ENCODE assay signal across 2 cellular contexts in the genomic region with DNA sequence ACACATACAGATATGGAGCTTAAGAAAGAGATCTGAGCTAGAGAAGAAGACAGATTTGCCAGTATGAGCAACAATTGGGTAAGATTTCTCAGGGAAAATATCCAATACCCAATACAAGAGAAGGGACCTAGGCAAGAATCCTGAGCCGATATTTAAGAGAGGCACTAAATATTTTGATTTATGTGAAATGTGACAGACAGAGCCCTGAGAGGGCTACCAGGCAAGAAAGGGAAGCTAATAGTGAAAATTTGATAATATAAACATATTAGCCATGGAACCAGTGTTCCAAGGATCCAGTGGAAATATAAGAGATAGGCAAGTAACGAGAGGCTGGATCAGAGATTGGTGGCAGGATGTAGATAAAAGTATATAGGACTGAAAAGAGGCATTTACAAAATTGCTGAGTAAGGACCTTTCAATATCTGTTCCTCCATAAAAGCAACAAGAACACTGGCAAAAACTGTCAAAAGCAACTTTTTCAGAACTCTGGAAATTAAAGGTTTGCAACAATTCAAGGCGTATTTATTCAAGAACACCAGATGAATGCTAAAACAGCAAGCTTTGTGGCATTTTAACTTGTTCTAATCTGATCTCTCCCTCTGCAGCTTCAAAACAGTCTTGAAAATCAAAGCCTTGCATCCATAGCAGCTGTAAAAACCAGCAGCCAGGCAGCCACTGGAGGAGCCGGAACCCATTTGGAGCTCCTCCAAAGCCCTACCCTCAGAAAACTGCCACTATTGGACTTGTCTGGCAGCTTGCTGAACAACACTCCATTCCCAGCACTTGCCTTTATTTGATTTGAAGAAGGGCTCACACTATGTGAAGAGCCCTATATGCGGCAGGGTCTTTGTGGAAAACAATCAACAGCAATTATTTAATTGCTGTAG.
TF ChIP-seq lines count a peak whose summit lies in the region.

No MANE protein-coding gene starts in this region.

TF ChIP-seq in HEK293, 187 proteins besides CTCF, POLR2A, EP300 and RAD21 (continued from another document and continues in another):
- TF ChIP-seq, protein P1, sequence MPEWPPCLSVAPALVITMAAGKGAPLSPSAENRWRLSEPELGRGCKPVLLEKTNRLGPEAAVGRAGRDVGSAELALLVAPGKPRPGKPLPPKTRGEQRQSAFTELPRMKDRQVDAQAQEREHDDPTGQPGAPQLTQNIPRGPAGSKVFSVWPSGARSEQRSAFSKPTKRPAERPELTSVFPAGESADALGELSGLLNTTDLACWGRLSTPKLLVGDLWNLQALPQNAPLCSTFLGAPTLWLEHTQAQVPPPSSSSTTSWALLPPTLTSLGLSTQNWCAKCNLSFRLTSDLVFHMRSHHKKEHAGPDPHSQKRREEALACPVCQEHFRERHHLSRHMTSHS (tag by site-specific recombination; IDR thresholded peaks at IDR 0.05), result no peak
- TF ChIP-seq, protein P2, sequence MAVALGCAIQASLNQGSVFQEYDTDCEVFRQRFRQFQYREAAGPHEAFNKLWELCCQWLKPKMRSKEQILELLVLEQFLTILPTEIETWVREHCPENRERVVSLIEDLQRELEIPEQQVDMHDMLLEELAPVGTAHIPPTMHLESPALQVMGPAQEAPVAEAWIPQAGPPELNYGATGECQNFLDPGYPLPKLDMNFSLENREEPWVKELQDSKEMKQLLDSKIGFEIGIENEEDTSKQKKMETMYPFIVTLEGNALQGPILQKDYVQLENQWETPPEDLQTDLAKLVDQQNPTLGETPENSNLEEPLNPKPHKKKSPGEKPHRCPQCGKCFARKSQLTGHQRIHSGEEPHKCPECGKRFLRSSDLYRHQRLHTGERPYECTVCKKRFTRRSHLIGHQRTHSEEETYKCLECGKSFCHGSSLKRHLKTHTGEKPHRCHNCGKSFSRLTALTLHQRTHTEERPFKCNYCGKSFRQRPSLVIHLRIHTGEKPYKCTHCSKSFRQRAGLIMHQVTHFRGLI (tag by site-specific recombination; IDR thresholded peaks at IDR 0.05), result peak; percentile 76; the same call in 1 of the 2 replicates
- no peak for TF ChIP-seq ZNF146 (tag by site-specific recombination; IDR thresholded peaks at IDR 0.05)
- TF ChIP-seq SCRT2 (tag by site-specific recombination; IDR thresholded peaks at IDR 0.05), result 0 out of 2 replicates have a peak, but pooled peaks have one; percentile 22
- TF ChIP-seq, protein P3, sequence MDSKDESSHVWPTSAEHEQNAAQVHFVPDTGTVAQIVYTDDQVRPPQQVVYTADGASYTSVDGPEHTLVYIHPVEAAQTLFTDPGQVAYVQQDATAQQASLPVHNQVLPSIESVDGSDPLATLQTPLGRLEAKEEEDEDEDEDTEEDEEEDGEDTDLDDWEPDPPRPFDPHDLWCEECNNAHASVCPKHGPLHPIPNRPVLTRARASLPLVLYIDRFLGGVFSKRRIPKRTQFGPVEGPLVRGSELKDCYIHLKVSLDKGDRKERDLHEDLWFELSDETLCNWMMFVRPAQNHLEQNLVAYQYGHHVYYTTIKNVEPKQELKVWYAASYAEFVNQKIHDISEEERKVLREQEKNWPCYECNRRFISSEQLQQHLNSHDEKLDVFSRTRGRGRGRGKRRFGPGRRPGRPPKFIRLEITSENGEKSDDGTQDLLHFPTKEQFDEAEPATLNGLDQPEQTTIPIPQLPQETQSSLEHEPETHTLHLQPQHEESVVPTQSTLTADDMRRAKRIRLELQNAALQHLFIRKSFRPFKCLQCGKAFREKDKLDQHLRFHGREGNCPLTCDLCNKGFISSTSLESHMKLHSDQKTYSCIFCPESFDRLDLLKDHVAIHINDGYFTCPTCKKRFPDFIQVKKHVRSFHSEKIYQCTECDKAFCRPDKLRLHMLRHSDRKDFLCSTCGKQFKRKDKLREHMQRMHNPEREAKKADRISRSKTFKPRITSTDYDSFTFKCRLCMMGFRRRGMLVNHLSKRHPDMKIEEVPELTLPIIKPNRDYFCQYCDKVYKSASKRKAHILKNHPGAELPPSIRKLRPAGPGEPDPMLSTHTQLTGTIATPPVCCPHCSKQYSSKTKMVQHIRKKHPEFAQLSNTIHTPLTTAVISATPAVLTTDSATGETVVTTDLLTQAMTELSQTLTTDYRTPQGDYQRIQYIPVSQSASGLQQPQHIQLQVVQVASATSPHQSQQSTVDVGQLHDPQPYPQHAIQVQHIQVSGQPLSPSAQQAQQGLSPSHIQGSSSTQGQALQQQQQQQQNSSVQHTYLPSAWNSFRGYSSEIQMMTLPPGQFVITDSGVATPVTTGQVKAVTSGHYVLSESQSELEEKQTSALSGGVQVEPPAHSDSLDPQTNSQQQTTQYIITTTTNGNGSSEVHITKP (tag by site-specific recombination; IDR thresholded peaks at IDR 0.05), result 0 out of 2 replicates have a peak, but pooled peaks have one; percentile 23
- TF ChIP-seq ZNF600 (tag by site-specific recombination; IDR thresholded peaks at IDR 0.05), result peak; percentile 65
- TF ChIP-seq ZNF202 (tag by site-specific recombination; IDR thresholded peaks at IDR 0.05; ENCODE audit: borderline replicate concordance), result no peak
- no peak for TF ChIP-seq ZNF426 (tag by site-specific recombination; IDR thresholded peaks at IDR 0.05)
- TF ChIP-seq, protein P4, sequence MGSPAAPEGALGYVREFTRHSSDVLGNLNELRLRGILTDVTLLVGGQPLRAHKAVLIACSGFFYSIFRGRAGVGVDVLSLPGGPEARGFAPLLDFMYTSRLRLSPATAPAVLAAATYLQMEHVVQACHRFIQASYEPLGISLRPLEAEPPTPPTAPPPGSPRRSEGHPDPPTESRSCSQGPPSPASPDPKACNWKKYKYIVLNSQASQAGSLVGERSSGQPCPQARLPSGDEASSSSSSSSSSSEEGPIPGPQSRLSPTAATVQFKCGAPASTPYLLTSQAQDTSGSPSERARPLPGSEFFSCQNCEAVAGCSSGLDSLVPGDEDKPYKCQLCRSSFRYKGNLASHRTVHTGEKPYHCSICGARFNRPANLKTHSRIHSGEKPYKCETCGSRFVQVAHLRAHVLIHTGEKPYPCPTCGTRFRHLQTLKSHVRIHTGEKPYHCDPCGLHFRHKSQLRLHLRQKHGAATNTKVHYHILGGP (tag by site-specific recombination; IDR thresholded peaks at IDR 0.05), result no peak
- no peak for TF ChIP-seq ZNF626 (tag by site-specific recombination; IDR thresholded peaks at IDR 0.05)
- no peak for TF ChIP-seq ZNF792 (tag by site-specific recombination; IDR thresholded peaks at IDR 0.05)
- TF ChIP-seq, protein P5, sequence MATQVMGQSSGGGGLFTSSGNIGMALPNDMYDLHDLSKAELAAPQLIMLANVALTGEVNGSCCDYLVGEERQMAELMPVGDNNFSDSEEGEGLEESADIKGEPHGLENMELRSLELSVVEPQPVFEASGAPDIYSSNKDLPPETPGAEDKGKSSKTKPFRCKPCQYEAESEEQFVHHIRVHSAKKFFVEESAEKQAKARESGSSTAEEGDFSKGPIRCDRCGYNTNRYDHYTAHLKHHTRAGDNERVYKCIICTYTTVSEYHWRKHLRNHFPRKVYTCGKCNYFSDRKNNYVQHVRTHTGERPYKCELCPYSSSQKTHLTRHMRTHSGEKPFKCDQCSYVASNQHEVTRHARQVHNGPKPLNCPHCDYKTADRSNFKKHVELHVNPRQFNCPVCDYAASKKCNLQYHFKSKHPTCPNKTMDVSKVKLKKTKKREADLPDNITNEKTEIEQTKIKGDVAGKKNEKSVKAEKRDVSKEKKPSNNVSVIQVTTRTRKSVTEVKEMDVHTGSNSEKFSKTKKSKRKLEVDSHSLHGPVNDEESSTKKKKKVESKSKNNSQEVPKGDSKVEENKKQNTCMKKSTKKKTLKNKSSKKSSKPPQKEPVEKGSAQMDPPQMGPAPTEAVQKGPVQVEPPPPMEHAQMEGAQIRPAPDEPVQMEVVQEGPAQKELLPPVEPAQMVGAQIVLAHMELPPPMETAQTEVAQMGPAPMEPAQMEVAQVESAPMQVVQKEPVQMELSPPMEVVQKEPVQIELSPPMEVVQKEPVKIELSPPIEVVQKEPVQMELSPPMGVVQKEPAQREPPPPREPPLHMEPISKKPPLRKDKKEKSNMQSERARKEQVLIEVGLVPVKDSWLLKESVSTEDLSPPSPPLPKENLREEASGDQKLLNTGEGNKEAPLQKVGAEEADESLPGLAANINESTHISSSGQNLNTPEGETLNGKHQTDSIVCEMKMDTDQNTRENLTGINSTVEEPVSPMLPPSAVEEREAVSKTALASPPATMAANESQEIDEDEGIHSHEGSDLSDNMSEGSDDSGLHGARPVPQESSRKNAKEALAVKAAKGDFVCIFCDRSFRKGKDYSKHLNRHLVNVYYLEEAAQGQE (tag by site-specific recombination; IDR thresholded peaks at IDR 0.05), result no peak

TF ChIP-seq in SK-N-SH, 30 proteins besides CTCF, POLR2A, EP300 and RAD21 (continued from another document):
- TF ChIP-seq FOXJ3 (CRISPR knock-in tag; IDR thresholded peaks at IDR 0.05) (no peak), TCF12 (IDR thresholded peaks at IDR 0.05) (0 out of 2 replicates have a peak, but pooled peaks have one; percentile 8)
